In genomic region chr6:111872521-111873177, GRCh38 we compare ENCODE assay signal across 8 cellular contexts. TPM values are rescaled to one million over a fixed set of nuclear protein-coding genes. Genes with fewer than 3 reads are reported as not detected.
DNase-seq lines count a peak whose midpoint lies in the region; ATAC-seq, FAIRE-seq and TF ChIP-seq lines count a peak whose summit lies in the region.

No MANE protein-coding gene starts in this region.

- no peak for TF ChIP-seq RAD21 in HepG2 (CRISPR knock-in tag; IDR thresholded peaks at IDR 0.05)

- peaks cover 24% of the 10 kb centered on the region for H3K36me3 Mint-ChIP-seq in central memory CD8-positive, alpha-beta T cell (ENCODE audit: insufficient read depth)

- in situ Hi-C loops in HepG2 (cut with HindIII; ENCODE audit: extremely low pct_ligation_motif_present, low pct_unique_long_range_greater_than_20kb), result no loop called here

- CTCF ChIA-PET in BJ (lab: Yijun Ruan, JAX), result interaction anchor here (0.8 to 1.1 kb wide), 5 partner anchors 53 to 172 kb away, joined by 3 to 4 read pairs (median 4); no protein-coding TSS in a partner anchor
- CTCF ChIA-PET in HepG2 (lab: Yijun Ruan, JAX; ENCODE audit: low intra/inter-chr PET ratio, low total read pairs), result no interaction called here

- DNase-seq in BJ (ENCODE audit: low read depth), result no peak
- peak; percentile 45 for DNase-seq in GM20000 (ENCODE audit: low spot score)
- DNase-seq in HL-60 (ENCODE audit: low read depth in 1 of 2, low spot score in 1 of 2), result no peak
- peak; percentile 33 to 50 (median 44) for DNase-seq in activated CD4-positive, CD25-positive, alpha-beta regulatory T cell (lab: John Stamatoyannopoulos, UW)
- DNase-seq in central memory CD8-positive, alpha-beta T cell (ENCODE audit: low spot score in 2 of 2), result peak; percentile 60 to 62
- no peak for DNase-seq in HepG2 (ENCODE audit: low spot score)
- DNase-seq in stimulated activated CD4-positive, alpha-beta T cell treated with anti-CD3 and anti-CD28 coated beads, Interleukin-4, amount 100 ng/mL, for 4 hours, result peak; percentile 63 to 76
- DNase-seq in A172 (ENCODE audit: low spot score), result no peak

- H3K36me3 ChIP-seq in BJ (ENCODE audit: control insufficient read depth, insufficient read depth, low read length) (no peaks in the 10 kb centered on the region), HepG2 (replicated peaks in 1 of 2; ENCODE audit: control insufficient read depth in 1 of 2, insufficient read depth in 2 of 2, low read length in 2 of 2) (no peaks in the 10 kb centered on the region)

- no peaks in the 10 kb centered on the region for H3K79me2 ChIP-seq in HepG2 (ENCODE audit: insufficient read depth, low read length)

- peak; percentile 21 for ATAC-seq in central memory CD8-positive, alpha-beta T cell (replicated peaks; ENCODE audit: extremely low read depth, poor library complexity, severe bottlenecking)
- peak; percentile 2; the same call in 1 of the 3 replicates for ATAC-seq in HepG2

- no peaks in the 10 kb centered on the region for H4K20me1 ChIP-seq in HepG2 (ENCODE audit: insufficient read depth, low read length)

- H3K27me3 ChIP-seq in BJ (ENCODE audit: control insufficient read depth, insufficient read depth, low read length), result no peaks in the 10 kb centered on the region
- peaks cover 17% of the 10 kb centered on the region for H3K27me3 ChIP-seq in HL-60 (ENCODE audit: insufficient read depth, poor library complexity, severe bottlenecking)
- H3K27me3 ChIP-seq in HepG2 (ENCODE audit: control insufficient read depth in 1 of 2, insufficient read depth in 2 of 2, low read length in 2 of 2), result peaks cover 0 to 21% of the 10 kb centered on the region in 2 experiments; a peak in 4 of 5 replicates

- TF ChIP-seq EP300 in HepG2 (IDR thresholded peaks at IDR 0.05; ENCODE audit: low read depth in 2 of 2, low read length in 2 of 2) (no peak), HepG2 (CRISPR knock-in tag; IDR thresholded peaks at IDR 0.05; ENCODE audit: borderline replicate concordance) (no peak)

- intact Hi-C loops in HepG2 (cut with micrococcal nuclease; ENCODE audit: unreplicated experiment), result loop anchor here (1.0 to 5.0 kb wide), 3 partner anchors 78 to 150 kb away; no protein-coding TSS in a partner anchor

- BruUV-seq in HepG2 (replicated peaks; lab: Mats Ljungman, UMichigan), result no TSS peak

- H3K27ac Mint-ChIP-seq in central memory CD8-positive, alpha-beta T cell (ENCODE audit: low read depth), result peak overlapping the region; percentile 95

- H3K4me3 ChIP-seq in BJ (ENCODE audit: low read depth, low read length), result peak overlapping the region; percentile 75
- peak overlapping the region; percentile 86 for H3K4me3 ChIP-seq in HL-60 (replicated peaks; ENCODE audit: insufficient read depth, low read length)
- H3K4me3 ChIP-seq in HepG2 (replicated peaks in 1 of 3; ENCODE audit: insufficient read depth in 1 of 3, low read depth in 2 of 3, low read length in 3 of 3), result peak overlapping the region; percentile 63 to 82 (median 68)

- TF ChIP-seq POLR2A in HepG2 (IDR thresholded peaks at IDR 0.05; ENCODE audit: insufficient read depth in 1 of 2, low read depth in 2 of 2, low read length in 2 of 2), result no peak

- H3K9me3 Mint-ChIP-seq in central memory CD8-positive, alpha-beta T cell, result no peaks in the 10 kb centered on the region

- POLR2A ChIA-PET in BJ (lab: Charles Lee) (no interaction called here), HepG2 (lab: Yijun Ruan, JAX) (no interaction called here)

- H3K27me3 Mint-ChIP-seq in central memory CD8-positive, alpha-beta T cell, result no peaks in the 10 kb centered on the region

- WGBS in HepG2 (ENCODE audit: low lambda C conversion rate), result 0% methylated on average over 1 of the region's 78 CpGs

- no peak overlapping the region for H2AFZ ChIP-seq in HepG2 (ENCODE audit: low read length)

- no peak for FAIRE-seq in HepG2 (lab: Jason Lieb, UNC)

- peak overlapping the region; percentile 100 for H3K4me2 ChIP-seq in HepG2 (ENCODE audit: low read depth, low read length)

- H3K4me1 Mint-ChIP-seq in central memory CD8-positive, alpha-beta T cell, result peaks cover 46% of the 10 kb centered on the region

- H3K27ac ChIP-seq in HL-60 (replicated peaks) (no peak overlapping the region), HepG2 (ENCODE audit: extremely low read length, insufficient read depth, low read length) (no peak overlapping the region)

- peak overlapping the region; percentile 21 for H3K9ac ChIP-seq in HepG2 (ENCODE audit: insufficient read depth, low read depth, low read length)

- peaks cover 40% of the 10 kb centered on the region for H3K4me1 ChIP-seq in HepG2 (ENCODE audit: insufficient read depth, low read length)

- TF ChIP-seq CTCF in BJ (IDR thresholded peaks at IDR 0.05; ENCODE audit: insufficient read depth, low read depth, low read length), result 0 out of 2 replicates have a peak, but pooled peaks have one; percentile 11
- no peak for TF ChIP-seq CTCF in GM20000 (IDR thresholded peaks at IDR 0.05; ENCODE audit: extremely low read depth, missing control alignments)
- no peak for TF ChIP-seq CTCF in HL-60 (IDR thresholded peaks at IDR 0.05; ENCODE audit: insufficient read depth, low read length)
- TF ChIP-seq CTCF in HepG2 (CRISPR knock-in tag; IDR thresholded peaks at IDR 0.05), result no peak

- H3K9me3 ChIP-seq in HepG2 (ENCODE audit: low read length), result no peaks in the 10 kb centered on the region

- peak overlapping the region; percentile 99 for H3K4me3 Mint-ChIP-seq in central memory CD8-positive, alpha-beta T cell

TF ChIP-seq in HepG2, 621 proteins besides CTCF, POLR2A, EP300 and RAD21 (continues in another document):
- TF ChIP-seq ZNF850 (CRISPR knock-in tag; conservative IDR thresholded peaks at IDR 0.05), result no peak
- no peak for TF ChIP-seq ARNTL (CRISPR knock-in tag; IDR thresholded peaks at IDR 0.05)
- no peak for TF ChIP-seq SMAD1 (CRISPR knock-in tag; IDR thresholded peaks at IDR 0.05; ENCODE audit: borderline replicate concordance, low read depth)
- TF ChIP-seq ZNF746 (CRISPR knock-in tag; IDR thresholded peaks at IDR 0.05), result no peak
- TF ChIP-seq HNRNPK (IDR thresholded peaks at IDR 0.05; ENCODE audit: low read depth, low read length, poor library complexity, severe bottlenecking), result no peak
- TF ChIP-seq TGIF2 (CRISPR knock-in tag; IDR thresholded peaks at IDR 0.05), result no peak
- TF ChIP-seq NCOA5 (CRISPR knock-in tag; IDR thresholded peaks at IDR 0.05), result no peak
- 0 out of 2 replicates have a peak, but pooled peaks have one; percentile 13 for TF ChIP-seq SALL2 (CRISPR knock-in tag; IDR thresholded peaks at IDR 0.05)
- no peak for TF ChIP-seq ZBTB14 (CRISPR knock-in tag; IDR thresholded peaks at IDR 0.05)

RNA-seq across cellular contexts. Expression of gene FYN, which starts 0.6 kb away (rescaled TPM):
- 43.4 and 55.1 TPM in 2 replicates for polyA plus RNA-seq in BJ (2011; rRNA removed)
- polyA minus RNA-seq in BJ (2011; rRNA and poly(A)+ RNA removed), result 39.2 and 53.0 TPM in 2 replicates
- 14.6 and 15.5 TPM in 2 replicates for total RNA-seq in HepG2 (2016; rRNA removed; fragmentation: Illumina TruSeq; extraction: Trizol)
- 3.6 and 4.1 TPM in 2 replicates for total RNA-seq in HepG2 (2016; cell fraction: cytosol; rRNA removed; fragmentation: Illumina TruSeq; extraction: Trizol; ENCODE audit: low read depth)
- total RNA-seq in HepG2 (2016; cell fraction: insoluble cytoplasmic fraction; rRNA removed; fragmentation: Illumina TruSeq; extraction: Trizol), result 13.7 and 16.0 TPM in 2 replicates
- total RNA-seq in HepG2 (2016; cell fraction: membrane; rRNA removed; fragmentation: Illumina TruSeq; extraction: Trizol), result 11.6 and 12.0 TPM in 2 replicates
- 17.8 and 19.2 TPM in 2 replicates for total RNA-seq in HepG2 (2016; cell fraction: nucleus; rRNA removed; fragmentation: Illumina TruSeq; extraction: Trizol)
- 22.6 and 24.6 TPM in 2 replicates for polyA plus RNA-seq in HepG2 (2011; rRNA removed)
- 16.8 and 28.6 TPM in 2 replicates for polyA plus RNA-seq in HepG2 (2011; cell fraction: cytosol; rRNA removed)
- polyA plus RNA-seq in HepG2 (2011; cell fraction: nucleus; rRNA removed), result 31.3 and 40.2 TPM in 2 replicates
- 22.4 and 23.4 TPM in 2 replicates for polyA plus RNA-seq in HepG2 (2012)
- 3.4 and 3.5 TPM in 2 replicates for polyA plus RNA-seq in HepG2 (2016; cell fraction: cytosol; fragmentation: Illumina TruSeq; extraction: Trizol; ENCODE audit: low read depth)
- polyA plus RNA-seq in HepG2 (2016; cell fraction: insoluble cytoplasmic fraction; fragmentation: Illumina TruSeq; extraction: Trizol; ENCODE audit: low read depth), result 18.8 and 20.1 TPM in 2 replicates
- 10.6 and 11.8 TPM in 2 replicates for polyA plus RNA-seq in HepG2 (2016; cell fraction: membrane; fragmentation: Illumina TruSeq; extraction: Trizol; ENCODE audit: low read depth)
- 17.9 and 20.2 TPM in 2 replicates for polyA plus RNA-seq in HepG2 (2016; cell fraction: nucleus; fragmentation: Illumina TruSeq; extraction: Trizol; ENCODE audit: insufficient read depth, low read depth)
- polyA minus RNA-seq in HepG2 (2011; rRNA and poly(A)+ RNA removed; ENCODE audit: low replicate concordance), result 37.8 and 75.6 TPM in 2 replicates
- polyA minus RNA-seq in HepG2 (2011; cell fraction: cytosol; rRNA and poly(A)+ RNA removed), result 19.1 and 20.6 TPM in 2 replicates
- 45.1 and 62.6 TPM in 2 replicates for polyA minus RNA-seq in HepG2 (2011; cell fraction: nucleus; rRNA and poly(A)+ RNA removed)
- 26.0 and 26.6 TPM in 2 replicates for total RNA-seq in A172 (2014; rRNA removed; shearing (Covaris generic))

Comparison
In these comparisons a context has a peak if more than half of its experiments do, and no peak if none do; other contexts are left out.
1. DNase-seq: peak in GM20000 (single experiment), activated CD4-positive, CD25-positive, alpha-beta regulatory T cell (4 of 4), central memory CD8-positive, alpha-beta T cell (2 of 2) and stimulated activated CD4-positive, alpha-beta T cell treated with anti-CD3 and anti-CD28 coated beads, Interleukin-4, amount 100 ng/mL, for 4 hours (2 of 2); none in BJ (single experiment), HL-60 (0 of 2), HepG2 (single experiment) and A172 (single experiment).
2. Peak in every context shown above with its lines, with median percentiles within 50 percentile points of each other: H3K4me3 ChIP-seq.